ENCODE assay signal across 20 cellular contexts in the genomic region with DNA sequence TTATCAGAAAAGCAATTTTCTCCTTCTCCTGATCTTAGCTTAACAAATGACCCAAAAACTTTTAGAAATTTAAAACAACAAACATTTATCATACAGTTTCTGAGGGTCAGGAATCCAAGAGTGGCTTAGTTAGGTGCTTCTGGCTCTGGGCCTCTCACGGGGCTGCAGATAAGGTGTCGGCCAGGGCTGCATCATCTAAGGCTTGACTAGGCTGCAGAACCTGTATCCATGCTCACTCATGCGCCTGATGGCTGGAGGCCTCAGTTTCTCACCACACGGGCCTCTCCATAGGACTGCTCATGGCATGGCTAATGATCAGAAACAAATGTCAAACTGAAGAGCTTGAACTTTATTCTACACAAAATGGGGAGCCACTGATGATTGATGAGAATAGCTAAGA.
"Had no signal": no experiment of that assay in that cellular context is flagged by ENCODE, and none has a peak within 500 bp of the region (broad histone marks: within the 10 kb centered on the region; RNA-seq: fewer than 3 reads in every experiment).

No MANE protein-coding gene starts in this region.

- DNase-seq: central memory CD4-positive, alpha-beta T cell; dorsolateral prefrontal cortex; effector CD4-positive, alpha-beta T cell; endodermal cell; hypothalamus; left ventricle myocardium superior; lower lobe of right lung; naive thymus-derived CD8-positive, alpha-beta T cell; ovary; posterior cingulate gyrus; psoas muscle; right cardiac atrium; spleen; stimulated activated CD4-positive, alpha-beta T cell treated with anti-CD3 and anti-CD28 coated beads, Interleukin-4, amount 100 ng/mL, for 4 hours; stimulated activated naive CD4-positive, alpha-beta T cell; stimulated activated naive CD8-positive, alpha-beta T cell treated with anti-CD3 and anti-CD28 coated beads, Interleukin-15, amount 100 ng/mL, for 72 hours; transverse colon had no signal

- H3K27ac Mint-ChIP-seq: endodermal cell; naive thymus-derived CD8-positive, alpha-beta T cell; stimulated activated naive CD8-positive, alpha-beta T cell treated with anti-CD3 and anti-CD28 coated beads, Interleukin-15, amount 100 ng/mL, for 72 hours had no signal

- H3K27ac ChIP-seq: dorsolateral prefrontal cortex, lower lobe of right lung, ovary, psoas muscle, skin epidermis, spleen, suprapubic skin, transverse colon had no signal

- H3K27me3 ChIP-seq: dorsolateral prefrontal cortex, ovary, spleen, suprapubic skin, transverse colon had no signal

- H3K9me3 ChIP-seq: lower lobe of right lung, ovary, psoas muscle, suprapubic skin, transverse colon had no signal

- ATAC-seq: left ventricle myocardium superior; lower lobe of right lung; naive thymus-derived CD8-positive, alpha-beta T cell; psoas muscle; right cardiac atrium; stimulated activated naive CD8-positive, alpha-beta T cell treated with anti-CD3 and anti-CD28 coated beads, Interleukin-15, amount 100 ng/mL, for 72 hours had no signal

- H3K4me1 ChIP-seq: psoas muscle, transverse colon had no signal

- H3K4me3 Mint-ChIP-seq: endodermal cell; naive thymus-derived CD8-positive, alpha-beta T cell; neural crest cell; stimulated activated naive CD8-positive, alpha-beta T cell treated with anti-CD3 and anti-CD28 coated beads, Interleukin-15, amount 100 ng/mL, for 72 hours had no signal

- H3K9me3 Mint-ChIP-seq: stimulated activated naive CD8-positive, alpha-beta T cell treated with anti-CD3 and anti-CD28 coated beads, Interleukin-15, amount 100 ng/mL, for 72 hours had no signal

- H3K4me3 ChIP-seq: dorsolateral prefrontal cortex, lower lobe of right lung, ovary, psoas muscle, skin epidermis, spleen, suprapubic skin, transverse colon had no signal

- H3K36me3 ChIP-seq: lower lobe of right lung, ovary, spleen, suprapubic skin, transverse colon had no signal
